Comparison of ENCODE assay signal across 23 cellular contexts in the genomic region with DNA sequence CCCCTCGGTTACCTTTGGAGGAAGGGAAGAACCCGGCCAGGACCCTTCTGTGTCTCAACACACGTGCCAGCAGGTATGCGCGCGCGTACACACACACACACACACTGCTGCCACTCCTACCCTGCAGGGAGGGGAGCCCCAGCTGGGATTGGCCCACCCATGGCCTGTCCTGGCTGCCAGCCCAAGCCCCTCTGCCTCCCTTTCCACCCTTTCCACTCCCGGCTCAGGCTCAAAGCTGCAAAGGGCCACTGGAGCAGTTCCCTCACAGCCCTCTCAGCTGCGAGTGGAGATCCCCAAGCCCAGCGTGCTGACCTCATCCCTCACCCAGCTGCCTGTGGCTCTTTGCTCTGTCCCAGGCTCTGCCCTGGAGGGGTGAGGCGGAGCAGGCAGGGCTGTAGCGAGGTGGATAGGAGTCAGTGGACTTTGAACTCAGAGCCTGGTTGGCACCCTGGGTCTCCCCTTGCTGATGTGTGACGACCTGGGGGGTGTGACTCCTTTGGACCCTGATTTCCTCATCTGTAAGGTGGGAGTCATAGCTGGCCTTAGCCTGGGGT. TPM values are rescaled to one million over a fixed set of nuclear protein-coding genes. Genes with fewer than 3 reads are reported as not detected.
A peak's percentile ranks its signal among the peaks of the same experiment; 100 is the strongest.
DNase-seq lines count a peak whose midpoint lies in the region; ATAC-seq and TF ChIP-seq lines count a peak whose summit lies in the region.
"Had no signal": no experiment of that assay in that cellular context is flagged by ENCODE, and none has a peak within 500 bp of the region (broad histone marks: within the 10 kb centered on the region; RNA-seq: fewer than 3 reads in every experiment).

No MANE protein-coding gene starts in this region.

- peak; percentile 43 for DNase-seq in DMS 273 (lab: John Stamatoyannopoulos, UW; ENCODE audit: unreplicated experiment)
- no peak for DNase-seq in DMS 273 treated with DMSO at 0.1 percent for 48 hours (lab: John Stamatoyannopoulos, UW)
- DNase-seq in HuH-7 (ENCODE audit: low spot score): peak; percentile 63
- DNase-seq in pons (ENCODE audit: low spot score): peak; percentile 46
- DNase-seq in ACHN: no peak
- no peak for DNase-seq in esophagus squamous epithelium (lab: John Stamatoyannopoulos, UW)
- DNase-seq: activated CD8-positive, alpha-beta T cell treated with anti-CD3 and anti-CD28 coated beads for 36 hours; CD8-positive, alpha-beta T cell; dermis blood vessel endothelial cell; GM23248; MV-4-11; naive thymus-derived CD8-positive, alpha-beta T cell; retina; stimulated activated CD8-positive, alpha-beta memory T cell treated with anti-CD3 and anti-CD28 coated beads, Interleukin-4, amount 100 ng/mL, for 48 hours; transverse colon had no signal

- no peak overlapping the region for H3K4me3 ChIP-seq in esophagus squamous epithelium
- H3K4me3 ChIP-seq: ascending aorta, GM23248, SJSA1, transverse colon had no signal

- H3K4me1 ChIP-seq in esophagus squamous epithelium: peaks cover 0 to 5% (median 3%) of the 10 kb centered on the region in 3 donors
- H3K4me1 ChIP-seq: ascending aorta, SJSA1, transverse colon had no signal

- intact Hi-C loops in esophagus squamous epithelium (cut with DNase I): no loop called here

- H3K36me3 ChIP-seq in esophagus squamous epithelium: no peaks in the 10 kb centered on the region
- H3K36me3 ChIP-seq: ascending aorta, SJSA1, transverse colon had no signal

- peaks cover 0 to 88% (median 0%) of the 10 kb centered on the region in 4 donors for H3K27me3 ChIP-seq in esophagus squamous epithelium
- H3K27me3 ChIP-seq: ascending aorta had no signal

- no peak for TF ChIP-seq POLR2A in esophagus squamous epithelium (IDR thresholded peaks at IDR 0.05)

- no peak for TF ChIP-seq CTCF in esophagus squamous epithelium (IDR thresholded peaks at IDR 0.05)

- ATAC-seq in HG02852 (IDR thresholded peaks at IDR 0.05; ENCODE audit: unreplicated experiment): no peak
- ATAC-seq: activated CD8-positive, alpha-beta T cell treated with anti-CD3 and anti-CD28 coated beads for 36 hours; activated T-helper 17 cell treated with anti-CD3 and anti-CD28 coated beads, Interleukin-2, amount 50 U/mL, for 72 hours; CD8-positive, alpha-beta T cell; naive thymus-derived CD8-positive, alpha-beta T cell had no signal

- in situ Hi-C loops in ACHN (cut with HindIII; ENCODE audit: low pct_ligation_motif_present, low pct_unique_long_range_greater_than_20kb, low sequenced_read_pairs): no loop called here

- 55 to 67% methylated on average over 3 to 11 of the region's 13 CpGs for WGBS in esophagus squamous epithelium, 2 donors

- H3K9me3 ChIP-seq in esophagus squamous epithelium: no peaks in the 10 kb centered on the region
- H3K9me3 ChIP-seq: ascending aorta, SJSA1, transverse colon had no signal

- peak overlapping the region; percentile 95 for H3K27ac ChIP-seq in cingulate gyrus (ENCODE audit: low read depth, low read length)
- H3K27ac ChIP-seq in esophagus squamous epithelium: no peak overlapping the region
- H3K27ac ChIP-seq: 22Rv1, ascending aorta, GM23248, SJSA1, transverse colon had no signal

RNA-seq across cellular contexts. Expression of a gene that starts 14.5 kb away (rescaled TPM):
- total RNA-seq in esophagus squamous epithelium: under 1 TPM in 2 of 4 donors, not detected in 2; 0.12 to 0.76 TPM
- total RNA-seq: GM23248; naive thymus-derived CD8-positive, alpha-beta T cell; SJSA1 had no signal

RNA-seq across cellular contexts. Expression of a gene that starts 21.1 kb away (rescaled TPM):
- total RNA-seq in esophagus squamous epithelium: not detected
- total RNA-seq: activated CD8-positive, alpha-beta T cell treated with anti-CD3 and anti-CD28 coated beads for 36 hours; activated T-helper 17 cell treated with anti-CD3 and anti-CD28 coated beads, Interleukin-2, amount 50 U/mL, for 72 hours; ascending aorta; CD8-positive, alpha-beta T cell; GM23248; naive thymus-derived CD8-positive, alpha-beta T cell; SJSA1; transverse colon had no signal

RNA-seq across cellular contexts. Expression of a gene that starts 26.8 kb away (rescaled TPM):
- under 1 TPM in 1 of 4 donors, not detected in 3; 0.38 TPM for total RNA-seq in esophagus squamous epithelium
- total RNA-seq: activated CD8-positive, alpha-beta T cell treated with anti-CD3 and anti-CD28 coated beads for 36 hours; activated T-helper 17 cell treated with anti-CD3 and anti-CD28 coated beads, Interleukin-2, amount 50 U/mL, for 72 hours; ascending aorta; CD8-positive, alpha-beta T cell; fibroblast of lung; GM23248; lower leg skin; naive thymus-derived CD8-positive, alpha-beta T cell; SJSA1 had no signal

Comparison
In these comparisons a context has a peak if more than half of its experiments do, and no peak if none do; other contexts are left out.
1. DNase-seq: peak in DMS 273 (single experiment), HuH-7 (single experiment) and pons (single experiment); none in DMS 273 treated with DMSO at 0.1 percent for 48 hours (single experiment), ACHN (single experiment) and esophagus squamous epithelium (single experiment).